Comparison of ENCODE assay signal across 19 cellular contexts in the genomic region with DNA sequence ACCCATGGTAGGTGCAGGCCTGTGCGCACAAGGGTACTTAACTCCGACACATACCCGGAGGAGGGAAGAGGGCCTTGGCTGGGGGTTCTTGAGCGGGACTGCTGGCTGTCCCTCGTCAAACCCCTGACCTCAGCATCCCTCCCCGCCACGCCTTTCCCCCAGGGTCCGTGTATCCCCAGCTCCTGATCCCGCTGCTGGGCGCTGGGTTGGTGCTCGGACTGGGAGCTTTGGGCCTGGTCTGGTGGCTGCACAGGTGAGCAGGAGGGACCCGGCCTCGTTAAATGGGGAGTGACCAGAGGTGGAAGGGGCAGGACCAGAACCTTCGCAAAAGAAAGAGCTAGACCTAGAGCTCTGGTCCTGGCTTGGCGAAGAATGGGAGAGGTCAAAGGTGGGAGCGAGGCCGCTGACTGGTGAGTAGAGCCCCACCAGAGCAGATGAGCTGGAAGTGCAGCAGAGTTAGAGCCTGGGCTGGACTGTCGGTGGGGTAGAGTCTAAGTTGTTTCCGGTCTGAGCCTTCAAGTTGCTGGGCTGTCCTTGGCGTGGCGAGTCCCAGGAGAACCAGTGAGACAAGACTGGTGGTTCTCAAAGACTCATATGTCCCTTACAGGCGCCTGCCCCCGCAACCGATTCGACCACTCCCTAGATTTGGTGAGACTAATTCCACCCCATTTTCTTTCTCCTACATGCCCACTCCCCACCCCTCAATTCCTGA. TPM values are rescaled to one million over a fixed set of nuclear protein-coding genes. Genes with fewer than 3 reads are reported as not detected.
DNase-seq lines count a peak whose midpoint lies in the region; ATAC-seq and TF ChIP-seq lines count a peak whose summit lies in the region.
"Had no signal": no experiment of that assay in that cellular context is flagged by ENCODE, and none has a peak within 500 bp of the region (broad histone marks: within the 10 kb centered on the region; RNA-seq: fewer than 3 reads in every experiment).

No MANE protein-coding gene starts in this region.

- intact Hi-C loops in CD4-positive, alpha-beta T cell (cut with DNase I, micrococcal nuclease): no loop called here

- peaks cover 7% of the 10 kb centered on the region for H3K4me1 ChIP-seq in mesenchymal stem cell (ENCODE audit: control insufficient read depth, insufficient read depth, low read depth, low read length)

- H3K4me3 ChIP-seq in WERI-Rb-1 (ENCODE audit: low read depth, low read length): no peak overlapping the region
- H3K4me3 ChIP-seq in mesenchymal stem cell (ENCODE audit: insufficient read depth in 1 of 2, low read depth in 1 of 2, low read length in 2 of 2): no peak overlapping the region

- no peak for TF ChIP-seq CTCF in WERI-Rb-1 (IDR thresholded peaks at IDR 0.05; ENCODE audit: low read depth, low read length)
- TF ChIP-seq CTCF in CD4-positive, alpha-beta T cell (IDR thresholded peaks at IDR 0.05): no peak

- no peak overlapping the region for H2AK5ac ChIP-seq in mesenchymal stem cell (ENCODE audit: low read length, severe bottlenecking)

- H2BK5ac ChIP-seq in mesenchymal stem cell (ENCODE audit: low read depth, low read length, poor library complexity, severe bottlenecking): no peak overlapping the region

- H3K36me3 ChIP-seq in WERI-Rb-1 (peaks cover 29% of the 10 kb centered on the region), mesenchymal stem cell (ENCODE audit: control insufficient read depth in 1 of 2, insufficient read depth in 2 of 2, low read depth in 1 of 2, low read length in 2 of 2) (peaks cover 26 to 41% of the 10 kb centered on the region in 2 experiments)

- no peak overlapping the region for H3K9ac ChIP-seq in mesenchymal stem cell (ENCODE audit: low read length)

- H3K4me2 ChIP-seq in mesenchymal stem cell (ENCODE audit: low read length, poor library complexity, severe bottlenecking): no peak overlapping the region

- H3K27ac ChIP-seq in WERI-Rb-1 (no peak overlapping the region), mesenchymal stem cell (ENCODE audit: low read length, poor library complexity, severe bottlenecking) (no peak overlapping the region)
- no peak overlapping the region for H3K27ac ChIP-seq in CD4-positive, alpha-beta T cell (ENCODE audit: low read depth, low read length)

- H2AFZ ChIP-seq in mesenchymal stem cell (ENCODE audit: low read depth, low read length): no peak overlapping the region

- DNase-seq in activated naive CD8-positive, alpha-beta T cell treated with anti-CD3 and anti-CD28 coated beads, Interleukin-2, amount 10 ng/mL, durations not matched to agents 7 days and 5 days: no peak
- no peak for DNase-seq in activated naive CD8-positive, alpha-beta T cell treated with anti-CD3 and anti-CD28 coated beads, Interleukin-2, amount 50 U/mL, for 24 hours
- DNase-seq in WERI-Rb-1: peak; percentile 9
- no peak for DNase-seq in mesenchymal stem cell
- DNase-seq in stimulated activated effector memory CD8-positive, alpha-beta T cell treated with anti-CD3 and anti-CD28 coated beads, Interleukin-12 subunit alpha, Interleukin-12 subunit beta, amount 100 ng/mL, for 72 hours (ENCODE audit: low spot score in 2 of 2): no peak
- no peak for DNase-seq in CD4-positive, alpha-beta T cell
- no peak for DNase-seq in NOMO-1 (lab: John Stamatoyannopoulos, UW; ENCODE audit: unreplicated experiment in 2 of 2)
- DNase-seq in iPS-NIHi11 (ENCODE audit: low spot score): no peak
- DNase-seq: DMS53, KBM-7, NCI-H1105, NCI-H187 treated with DMSO at 0.1 percent for 48 hours, NCI-H446, NCI-H82 had no signal

- H4K8ac ChIP-seq in mesenchymal stem cell (ENCODE audit: low read length): no peak overlapping the region

- H3K79me1 ChIP-seq in mesenchymal stem cell (replicated peaks; ENCODE audit: low read length, poor library complexity, severe bottlenecking): peaks cover 19% of the 10 kb centered on the region

- no peak overlapping the region for H3K23ac ChIP-seq in mesenchymal stem cell (ENCODE audit: low read length in 2 of 2)

- H3K9me3 ChIP-seq in WERI-Rb-1 (ENCODE audit: severe bottlenecking): no peaks in the 10 kb centered on the region
- no peaks in the 10 kb centered on the region for H3K9me3 ChIP-seq in mesenchymal stem cell (ENCODE audit: control insufficient read depth, low read length)
- no peaks in the 10 kb centered on the region for H3K9me3 ChIP-seq in CD4-positive, alpha-beta T cell (ENCODE audit: control insufficient read depth, low read length)

- peak overlapping the region; percentile 85 for H3K27ac Mint-ChIP-seq in activated naive CD8-positive, alpha-beta T cell treated with anti-CD3 and anti-CD28 coated beads, Interleukin-2, amount 10 ng/mL, durations not matched to agents 7 days and 5 days
- no peak overlapping the region for H3K27ac Mint-ChIP-seq in activated naive CD8-positive, alpha-beta T cell treated with anti-CD3 and anti-CD28 coated beads, Interleukin-2, amount 50 U/mL, for 24 hours
- H3K27ac Mint-ChIP-seq in stimulated activated effector memory CD8-positive, alpha-beta T cell treated with anti-CD3 and anti-CD28 coated beads, Interleukin-12 subunit alpha, Interleukin-12 subunit beta, amount 100 ng/mL, for 72 hours: peak overlapping the region; percentile 42
- H3K27ac Mint-ChIP-seq in CD4-positive, alpha-beta T cell: no peak overlapping the region

- no peaks in the 10 kb centered on the region for H3K9me3 Mint-ChIP-seq in activated naive CD8-positive, alpha-beta T cell treated with anti-CD3 and anti-CD28 coated beads, Interleukin-2, amount 10 ng/mL, durations not matched to agents 7 days and 5 days
- H3K9me3 Mint-ChIP-seq in activated naive CD8-positive, alpha-beta T cell treated with anti-CD3 and anti-CD28 coated beads, Interleukin-2, amount 50 U/mL, for 24 hours: no peaks in the 10 kb centered on the region
- no peaks in the 10 kb centered on the region for H3K9me3 Mint-ChIP-seq in stimulated activated effector memory CD8-positive, alpha-beta T cell treated with anti-CD3 and anti-CD28 coated beads, Interleukin-12 subunit alpha, Interleukin-12 subunit beta, amount 100 ng/mL, for 72 hours
- no peaks in the 10 kb centered on the region for H3K9me3 Mint-ChIP-seq in CD4-positive, alpha-beta T cell

- peak overlapping the region; percentile 63 for H2BK15ac ChIP-seq in mesenchymal stem cell (ENCODE audit: low read depth, poor library complexity, severe bottlenecking)

- no peak overlapping the region for H2BK12ac ChIP-seq in mesenchymal stem cell (ENCODE audit: low read length in 2 of 2)

- CTCF ChIA-PET in CD4-positive, alpha-beta T cell (lab: Charles Lee): no interaction called here

- no peak overlapping the region for H3K4ac ChIP-seq in mesenchymal stem cell (ENCODE audit: low read depth in 1 of 2, low read length in 2 of 2)

- peak overlapping the region; percentile 69 for H3K4me3 Mint-ChIP-seq in activated naive CD8-positive, alpha-beta T cell treated with anti-CD3 and anti-CD28 coated beads, Interleukin-2, amount 10 ng/mL, durations not matched to agents 7 days and 5 days
- no peak overlapping the region for H3K4me3 Mint-ChIP-seq in activated naive CD8-positive, alpha-beta T cell treated with anti-CD3 and anti-CD28 coated beads, Interleukin-2, amount 50 U/mL, for 24 hours
- no peak overlapping the region for H3K4me3 Mint-ChIP-seq in stimulated activated effector memory CD8-positive, alpha-beta T cell treated with anti-CD3 and anti-CD28 coated beads, Interleukin-12 subunit alpha, Interleukin-12 subunit beta, amount 100 ng/mL, for 72 hours
- no peak overlapping the region for H3K4me3 Mint-ChIP-seq in CD4-positive, alpha-beta T cell

- H3K27me3 ChIP-seq in WERI-Rb-1 (ENCODE audit: insufficient read depth, low read depth, severe bottlenecking): no peaks in the 10 kb centered on the region
- H3K27me3 ChIP-seq in mesenchymal stem cell (ENCODE audit: control insufficient read depth in 1 of 2, insufficient read depth in 1 of 2, low read length in 2 of 2): peaks cover 0 to 10% of the 10 kb centered on the region in 2 experiments
- no peaks in the 10 kb centered on the region for H3K27me3 ChIP-seq in CD4-positive, alpha-beta T cell (ENCODE audit: control insufficient read depth, insufficient read depth, low read length)

- ATAC-seq in activated naive CD8-positive, alpha-beta T cell treated with anti-CD3 and anti-CD28 coated beads, Interleukin-2, amount 10 ng/mL, durations not matched to agents 7 days and 5 days (ENCODE audit: low read depth): no peak
- ATAC-seq in activated naive CD8-positive, alpha-beta T cell treated with anti-CD3 and anti-CD28 coated beads, Interleukin-2, amount 50 U/mL, for 24 hours: no peak
- no peak for ATAC-seq in stimulated activated effector memory CD8-positive, alpha-beta T cell treated with anti-CD3 and anti-CD28 coated beads, Interleukin-12 subunit alpha, Interleukin-12 subunit beta, amount 100 ng/mL, for 72 hours
- no peak for ATAC-seq in CD4-positive, alpha-beta T cell (ENCODE audit: poor library complexity)
- ATAC-seq: Panc1 had no signal

- POLR2A ChIA-PET in activated naive CD8-positive, alpha-beta T cell treated with anti-CD3 and anti-CD28 coated beads, Interleukin-2, amount 10 ng/mL, durations not matched to agents 7 days and 5 days (lab: Charles Lee): interaction anchor here (1.0 to 9.4 kb wide), 7 partner anchors 10 to 103 kb away, joined by 3 to 137 read pairs (median 4); partner anchors contain the start of genes ABHD16A, CLIC1, GPANK1 and HSPA1B
- POLR2A ChIA-PET in CD4-positive, alpha-beta T cell (lab: Charles Lee): interaction anchor here (1.4 kb wide), 1 partner anchor 21 kb away, joined by 4 read pairs; the partner anchor contains the start of gene ABHD16A

- H3K4me1 Mint-ChIP-seq in activated naive CD8-positive, alpha-beta T cell treated with anti-CD3 and anti-CD28 coated beads, Interleukin-2, amount 10 ng/mL, durations not matched to agents 7 days and 5 days: peaks cover 39% of the 10 kb centered on the region
- H3K4me1 Mint-ChIP-seq in activated naive CD8-positive, alpha-beta T cell treated with anti-CD3 and anti-CD28 coated beads, Interleukin-2, amount 50 U/mL, for 24 hours: peaks cover 42% of the 10 kb centered on the region
- H3K4me1 Mint-ChIP-seq in stimulated activated effector memory CD8-positive, alpha-beta T cell treated with anti-CD3 and anti-CD28 coated beads, Interleukin-12 subunit alpha, Interleukin-12 subunit beta, amount 100 ng/mL, for 72 hours: peaks cover 40% of the 10 kb centered on the region
- H3K4me1 Mint-ChIP-seq in CD4-positive, alpha-beta T cell (ENCODE audit: low read depth): peaks cover 29% of the 10 kb centered on the region

- no peak overlapping the region for H2BK120ac ChIP-seq in mesenchymal stem cell (ENCODE audit: low read depth, low read length)

- H3K18ac ChIP-seq in mesenchymal stem cell (ENCODE audit: low read depth in 1 of 2, low read length in 2 of 2): no peak overlapping the region

- peaks cover 3% of the 10 kb centered on the region for H3K27me3 Mint-ChIP-seq in activated naive CD8-positive, alpha-beta T cell treated with anti-CD3 and anti-CD28 coated beads, Interleukin-2, amount 10 ng/mL, durations not matched to agents 7 days and 5 days
- H3K27me3 Mint-ChIP-seq in activated naive CD8-positive, alpha-beta T cell treated with anti-CD3 and anti-CD28 coated beads, Interleukin-2, amount 50 U/mL, for 24 hours: no peaks in the 10 kb centered on the region
- H3K27me3 Mint-ChIP-seq in CD4-positive, alpha-beta T cell: no peaks in the 10 kb centered on the region

- no peak overlapping the region for H3K14ac ChIP-seq in mesenchymal stem cell (ENCODE audit: low read length in 2 of 2)

- no peak overlapping the region for H4K91ac ChIP-seq in mesenchymal stem cell (ENCODE audit: low read length)

- 96% methylated on average over 25 of the region's 25 CpGs for WGBS in mesenchymal stem cell

- H3K36me3 Mint-ChIP-seq in activated naive CD8-positive, alpha-beta T cell treated with anti-CD3 and anti-CD28 coated beads, Interleukin-2, amount 10 ng/mL, durations not matched to agents 7 days and 5 days: peaks cover 16% of the 10 kb centered on the region
- peaks cover 9% of the 10 kb centered on the region for H3K36me3 Mint-ChIP-seq in activated naive CD8-positive, alpha-beta T cell treated with anti-CD3 and anti-CD28 coated beads, Interleukin-2, amount 50 U/mL, for 24 hours (ENCODE audit: low read depth)
- peaks cover 17% of the 10 kb centered on the region for H3K36me3 Mint-ChIP-seq in stimulated activated effector memory CD8-positive, alpha-beta T cell treated with anti-CD3 and anti-CD28 coated beads, Interleukin-12 subunit alpha, Interleukin-12 subunit beta, amount 100 ng/mL, for 72 hours
- H3K36me3 Mint-ChIP-seq in CD4-positive, alpha-beta T cell (ENCODE audit: low read depth): peaks cover 6% of the 10 kb centered on the region

RNA-seq across cellular contexts. Expression of gene MPIG6B, which starts 1.0 kb away (rescaled TPM):
- 1 to 10 TPM; 1.2 to 1.5 TPM for total RNA-seq in activated naive CD8-positive, alpha-beta T cell treated with anti-CD3 and anti-CD28 coated beads, Interleukin-2, amount 10 ng/mL, durations not matched to agents 7 days and 5 days
- not detected for polyA plus RNA-seq in mesenchymal stem cell (2013, experiment 1 of 2)
- not detected for polyA plus RNA-seq in mesenchymal stem cell (2013, experiment 2 of 2)
- under 1 TPM; 0.11 to 0.17 TPM for total RNA-seq in CD4-positive, alpha-beta T cell
- total RNA-seq: A172, H1, MCF 10A had no signal

RNA-seq across cellular contexts. Expression of gene LY6G6C, which starts 2.6 kb away (rescaled TPM):
- total RNA-seq in activated naive CD8-positive, alpha-beta T cell treated with anti-CD3 and anti-CD28 coated beads, Interleukin-2, amount 10 ng/mL, durations not matched to agents 7 days and 5 days: not detected
- 0.07 TPM for polyA plus RNA-seq in mesenchymal stem cell (2013, experiment 1 of 2)
- polyA plus RNA-seq in mesenchymal stem cell (2013, experiment 2 of 2): 0.10 TPM
- total RNA-seq in CD4-positive, alpha-beta T cell: not detected
- total RNA-seq: A172, H1, MCF 10A had no signal
- polyA plus RNA-seq: CD14-positive monocyte had no signal

RNA-seq across cellular contexts. Expression of gene DDAH2, which starts 5.0 kb away (rescaled TPM):
- 10 to 100 TPM; 28.3 to 29.1 TPM for total RNA-seq in activated naive CD8-positive, alpha-beta T cell treated with anti-CD3 and anti-CD28 coated beads, Interleukin-2, amount 10 ng/mL, durations not matched to agents 7 days and 5 days
- polyA plus RNA-seq in mesenchymal stem cell (2013, experiment 1 of 2): 52.2 TPM
- polyA plus RNA-seq in mesenchymal stem cell (2013, experiment 2 of 2): 53.8 TPM
- 1 to 10 TPM; 3.0 to 3.3 TPM for total RNA-seq in CD4-positive, alpha-beta T cell

RNA-seq across cellular contexts. Expression of gene LY6G6D, which starts 9.0 kb away (rescaled TPM):
- total RNA-seq in activated naive CD8-positive, alpha-beta T cell treated with anti-CD3 and anti-CD28 coated beads, Interleukin-2, amount 10 ng/mL, durations not matched to agents 7 days and 5 days: not detected
- polyA plus RNA-seq in mesenchymal stem cell (2013, experiment 1 of 2): not detected
- polyA plus RNA-seq in mesenchymal stem cell (2013, experiment 2 of 2): not detected
- total RNA-seq in CD4-positive, alpha-beta T cell: not detected
- total RNA-seq: A172, H1, MCF 10A had no signal
- polyA plus RNA-seq: CD14-positive monocyte had no signal

RNA-seq across cellular contexts. Expression of gene CLIC1, which starts 12.2 kb away (rescaled TPM):
- 100 to 1,000 TPM; 425 to 456 TPM for total RNA-seq in activated naive CD8-positive, alpha-beta T cell treated with anti-CD3 and anti-CD28 coated beads, Interleukin-2, amount 10 ng/mL, durations not matched to agents 7 days and 5 days
- 472 TPM for polyA plus RNA-seq in mesenchymal stem cell (2013, experiment 1 of 2)
- 466 TPM for polyA plus RNA-seq in mesenchymal stem cell (2013, experiment 2 of 2)
- total RNA-seq in CD4-positive, alpha-beta T cell: 10 to 100 TPM; 61.2 to 61.5 TPM

Comparison
In these comparisons a context has a peak if more than half of its experiments do, and no peak if none do; other contexts are left out.
1. H3K27ac Mint-ChIP-seq: peak in activated naive CD8-positive, alpha-beta T cell treated with anti-CD3 and anti-CD28 coated beads, Interleukin-2, amount 10 ng/mL, durations not matched to agents 7 days and 5 days (single experiment) and stimulated activated effector memory CD8-positive, alpha-beta T cell treated with anti-CD3 and anti-CD28 coated beads, Interleukin-12 subunit alpha, Interleukin-12 subunit beta, amount 100 ng/mL, for 72 hours (single experiment); none in activated naive CD8-positive, alpha-beta T cell treated with anti-CD3 and anti-CD28 coated beads, Interleukin-2, amount 50 U/mL, for 24 hours (single experiment) and CD4-positive, alpha-beta T cell (single experiment).
2. RNA of gene DDAH2, which starts 5.0 kb away (total RNA-seq): 28.3 to 29.1 TPM in activated naive CD8-positive, alpha-beta T cell treated with anti-CD3 and anti-CD28 coated beads, Interleukin-2, amount 10 ng/mL, durations not matched to agents 7 days and 5 days; 3.0 to 3.3 TPM in CD4-positive, alpha-beta T cell; every median in the first group is over 4 times any median in the second.